In genomic region chr19:6063576-6063961, GRCh38 we compare ENCODE assay signal across 17 cellular contexts. TPM values are rescaled to one million over a fixed set of nuclear protein-coding genes. Genes with fewer than 3 reads are reported as not detected.
DNase-seq lines count a peak whose midpoint lies in the region; TF ChIP-seq lines count a peak whose summit lies in the region.
"Had no signal": no experiment of that assay in that cellular context is flagged by ENCODE, and none has a peak within 500 bp of the region (broad histone marks: within the 10 kb centered on the region; RNA-seq: fewer than 3 reads in every experiment).

No MANE protein-coding gene starts in this region.

- H3K36me3 ChIP-seq in H7 (replicated peaks; ENCODE audit: control insufficient read depth, insufficient read depth, low read length) (no peaks in the 10 kb centered on the region), stomach (no peaks in the 10 kb centered on the region)
- H3K36me3 ChIP-seq: brain microvascular endothelial cell, HAP-1 had no signal

- no peak for TF ChIP-seq POLR2A in stomach (IDR thresholded peaks at IDR 0.05)

- intact Hi-C loops in stomach (cut with DNase I; ENCODE audit: low total_unique reads), result no loop called here

- H3K9me3 Mint-ChIP-seq in chondrocyte (ENCODE audit: low read depth), result no peaks in the 10 kb centered on the region
- H3K9me3 Mint-ChIP-seq: CD8-positive, alpha-beta memory T cell had no signal

- DNase-seq in H7 (peak; percentile 21), chondrocyte (ENCODE audit: low spot score) (peak; percentile 48), mesenteric fat pad (ENCODE audit: low spot score) (peak; percentile 81), stomach (no peak), cortex of kidney (lab: John Stamatoyannopoulos, UW) (no peak), caudate nucleus (lab: John Stamatoyannopoulos, UW) (no peak), mucosa of gallbladder (ENCODE audit: low spot score) (no peak), HuH-7 (ENCODE audit: low spot score) (no peak)
- DNase-seq: activated T-cell treated with anti-CD3 and anti-CD28 coated beads, Interleukin-2, amount 50 U/mL, for 1 hour; brain microvascular endothelial cell; CD8-positive, alpha-beta memory T cell; KBM-7; midbrain; NCI-H1105 treated with DMSO at 0.1 percent for 48 hours had no signal

- 59 to 78% (median 74%) methylated on average over 6 to 7 of the region's 7 CpGs for WGBS in stomach, 5 donors

- H3K4me3 Mint-ChIP-seq in chondrocyte (ENCODE audit: unreplicated experiment), result no peak overlapping the region
- H3K4me3 Mint-ChIP-seq: CD8-positive, alpha-beta memory T cell had no signal

- H3K4me3 ChIP-seq in H7 (ENCODE audit: insufficient read depth, low read depth, low read length) (no peak overlapping the region), stomach (no peak overlapping the region)
- H3K4me3 ChIP-seq: HAP-1, PC-9 had no signal

- H3K36me3 Mint-ChIP-seq in chondrocyte (ENCODE audit: low read depth), result no peaks in the 10 kb centered on the region
- H3K36me3 Mint-ChIP-seq: activated naive CD4-positive, alpha-beta T cell treated with anti-CD3 and anti-CD28 coated beads, Interleukin-2, amount 50 U/mL, for 72 hours; CD8-positive, alpha-beta memory T cell had no signal

- H3K27me3 ChIP-seq in H7 (ENCODE audit: control insufficient read depth, insufficient read depth, low read length) (peaks cover 5% of the 10 kb centered on the region; the same call in 1 of the 2 replicates), stomach (no peaks in the 10 kb centered on the region)
- H3K27me3 ChIP-seq: brain microvascular endothelial cell had no signal

- TF ChIP-seq EP300 in stomach (IDR thresholded peaks at IDR 0.05), result no peak

- H3K27ac ChIP-seq in stomach (peak overlapping the region; percentile 9 to 90 (median 89)), caudate nucleus (ENCODE audit: low read depth, low read length) (no peak overlapping the region)
- H3K27ac ChIP-seq: brain microvascular endothelial cell, PC-9 had no signal

- peaks cover 58 to 97% (median 76%) of the 10 kb centered on the region in 4 donors for H3K4me1 ChIP-seq in stomach

- H3K4me1 Mint-ChIP-seq in chondrocyte (ENCODE audit: low read depth), result peaks cover 81% of the 10 kb centered on the region

- H3K9me3 ChIP-seq in stomach, result no peaks in the 10 kb centered on the region

- H3K27me3 Mint-ChIP-seq in chondrocyte (ENCODE audit: low read depth), result no peaks in the 10 kb centered on the region

- no peak overlapping the region for H3K27ac Mint-ChIP-seq in chondrocyte (ENCODE audit: unreplicated experiment)

- TF ChIP-seq CTCF in chondrocyte (IDR thresholded peaks at IDR 0.05) (no peak), stomach (IDR thresholded peaks at IDR 0.05) (no peak)

RNA-seq across cellular contexts. Expression of gene RFX2, which starts 46.7 kb away (rescaled TPM):
- 2.9 and 3.8 TPM in 2 replicates for total RNA-seq in H7 (2014; rRNA removed; shearing (Covaris generic))
- total RNA-seq in chondrocyte, result 5.6 to 9.9 TPM (median 6.5 TPM) in 3 replicates
- 27.9 TPM for total RNA-seq in mesenteric fat pad
- 100 to 1,000 TPM in 1 of 5 donors, 10 to 100 TPM in 1, 1 to 10 TPM in 3; 1.2 to 123 (median 8.9) TPM for total RNA-seq in stomach
- polyA plus RNA-seq in stomach, result 1 to 10 TPM; 1.8 to 7.9 (median 6.4) TPM
- 8.6 TPM for total RNA-seq in mucosa of gallbladder

Comparison
In these comparisons a context has a peak if more than half of its experiments do, and no peak if none do; other contexts are left out.
1. DNase-seq: peak in H7 (single experiment), chondrocyte (single experiment) and mesenteric fat pad (single experiment); none in stomach (single experiment), cortex of kidney (single experiment), caudate nucleus (0 of 61), mucosa of gallbladder (single experiment) and HuH-7 (single experiment).